ENCODE assay signal across 18 cellular contexts in genomic region chr12:38892976-38893375, GRCh38.
"Had no signal": no experiment of that assay in that cellular context is flagged by ENCODE, and none has a peak within 500 bp of the region (broad histone marks: within the 10 kb centered on the region; RNA-seq: fewer than 3 reads in every experiment).

No MANE protein-coding gene starts in this region.

- H3K9me3 ChIP-seq: mucosa of descending colon, right atrium auricular region, upper lobe of left lung had no signal

- H3K27ac Mint-ChIP-seq: endodermal cell, natural killer cell had no signal

- H3K4me3 ChIP-seq: coronary artery, mucosa of descending colon, right atrium auricular region had no signal

- H3K27ac ChIP-seq: coronary artery had no signal

- H3K36me3 Mint-ChIP-seq: natural killer cell had no signal

- H3K4me1 Mint-ChIP-seq: neural crest cell had no signal

- DNase-seq: effector CD4-positive, alpha-beta T cell; endodermal cell; foreskin melanocyte; head of caudate nucleus; hippocampal formation; left colon; left ventricle myocardium superior; mucosa of descending colon; natural killer cell; posterior cingulate gyrus; small intestine; stimulated activated CD4-positive, alpha-beta T cell treated with anti-CD3 and anti-CD28 coated beads, Interleukin-2, amount 100 ng/mL, for 48 hours; stimulated activated naive CD4-positive, alpha-beta T cell treated with Interleukin-2 at 50 U/mL for 16 hours; upper lobe of left lung had no signal

- H3K4me3 Mint-ChIP-seq: endodermal cell, natural killer cell, neural crest cell had no signal

- H3K27me3 ChIP-seq: right atrium auricular region, upper lobe of left lung had no signal

- H3K36me3 ChIP-seq: right atrium auricular region, upper lobe of left lung had no signal

- FAIRE-seq: endothelial cell of umbilical vein, small intestine had no signal

- ATAC-seq: left ventricle myocardium superior, natural killer cell had no signal

- H3K9me3 Mint-ChIP-seq: natural killer cell had no signal
